ENCODE assay signal across 8 cellular contexts in genomic region chr12:12704593-12705230, GRCh38. TPM values are rescaled to one million over a fixed set of nuclear protein-coding genes. Genes with fewer than 3 reads are reported as not detected.
DNase-seq lines count a peak whose midpoint lies in the region; ATAC-seq lines count a peak whose summit lies in the region.

No MANE protein-coding gene starts in this region.

- DNase-seq in CMK (ENCODE audit: low read depth) (peak; percentile 61), NCI-H69 (lab: John Stamatoyannopoulos, UW) (peak; percentile 88), amniotic epithelial cell (ENCODE audit: low read depth) (peak; percentile 94), left cardiac atrium (peak; percentile 56), putamen (ENCODE audit: low spot score) (peak; percentile 89), GM19240 (ENCODE audit: insufficient read length, low spot score) (no peak)

- peak; percentile 50 for ATAC-seq in GM18873 (IDR thresholded peaks at IDR 0.05; ENCODE audit: low FRiP score, unreplicated experiment)
- ATAC-seq in HG03469 (IDR thresholded peaks at IDR 0.05; ENCODE audit: unreplicated experiment): peak; percentile 78
- ATAC-seq in left cardiac atrium: peak; percentile 100

- intact Hi-C loops in left cardiac atrium (cut with DNase I): loop anchor here in 1 of 2 donors (10.0 kb wide), 2 partner anchors 140 to 330 kb away; partner anchors contain the start of gene DUSP16

RNA-seq across cellular contexts. Expression of gene GPR19, which starts 8.7 kb away (rescaled TPM):
- not detected for total RNA-seq in left cardiac atrium

RNA-seq across cellular contexts. Expression of gene CDKN1B, which starts 12.5 kb away (rescaled TPM):
- total RNA-seq in left cardiac atrium: 10 to 100 TPM; 23.7 to 42.4 TPM

Comparison
In these comparisons a context has a peak if more than half of its experiments do, and no peak if none do; other contexts are left out.
1. ATAC-seq: peak in every context shown above with its lines; median percentile 100 in left cardiac atrium; 78 in HG03469; 50 in GM18873.